ENCODE assay signal across 16 cellular contexts in genomic region chr14:93212432-93212831, GRCh38. TPM values are rescaled to one million over a fixed set of nuclear protein-coding genes. Genes with fewer than 3 reads are reported as not detected.
A peak's percentile ranks its signal among the peaks of the same experiment; 100 is the strongest.
DNase-seq lines count a peak whose midpoint lies in the region; ATAC-seq and TF ChIP-seq lines count a peak whose summit lies in the region.
"Had no signal": no experiment of that assay in that cellular context is flagged by ENCODE, and none has a peak within 500 bp of the region (broad histone marks: within the 10 kb centered on the region; RNA-seq: fewer than 3 reads in every experiment).

No MANE protein-coding gene starts in this region.

- 76 to 87% (median 80%) methylated on average over 3 of the region's 3 CpGs for WGBS in stomach, 5 donors

- no peak overlapping the region for H3K4me3 ChIP-seq in stomach
- H3K4me3 ChIP-seq: SK-N-MC had no signal

- intact Hi-C loops in stomach (cut with DNase I; ENCODE audit: low total_unique reads), result no loop called here

- ATAC-seq in GM19452 (IDR thresholded peaks at IDR 0.05; ENCODE audit: unreplicated experiment) (peak; percentile 57), HG02852 (IDR thresholded peaks at IDR 0.05; ENCODE audit: unreplicated experiment) (peak; percentile 77), HG03558 (IDR thresholded peaks at IDR 0.05; ENCODE audit: extremely low read depth, unreplicated experiment) (peak; percentile 74)

- H3K4me1 ChIP-seq in stomach, result peaks cover 21 to 29% (median 24%) of the 10 kb centered on the region in 4 donors

- no peaks in the 10 kb centered on the region for H3K27me3 ChIP-seq in stomach

- no peak for TF ChIP-seq POLR2A in stomach (IDR thresholded peaks at IDR 0.05)

- peaks cover 28 to 68% (median 68%) of the 10 kb centered on the region in 4 donors for H3K36me3 ChIP-seq in stomach

- in situ Hi-C loops in GM13977 (cut with MboI; ENCODE audit: low pct_unique_long_range_greater_than_20kb, low sequenced_read_pairs, unreplicated experiment), result no loop called here

- TF ChIP-seq EP300 in stomach (IDR thresholded peaks at IDR 0.05), result no peak

- TF ChIP-seq CTCF in GM13977 (IDR thresholded peaks at IDR 0.05; ENCODE audit: extremely low read depth, insufficient read depth, missing control alignments) (no peak), stomach (IDR thresholded peaks at IDR 0.05) (no peak)

- no peaks in the 10 kb centered on the region for H3K9me3 ChIP-seq in stomach

- DNase-seq in GM13977 (ENCODE audit: low spot score) (peak; percentile 64), NCI-H1930 (lab: John Stamatoyannopoulos, UW) (no peak), NCI-H1092 treated with DMSO at 0.1 percent for 48 hours (lab: John Stamatoyannopoulos, UW) (no peak), HPDE6-E6E7 (ENCODE audit: extremely low spot score) (no peak), stomach (no peak)
- DNase-seq: activated CD4-positive, alpha-beta T cell treated with anti-CD3 and anti-CD28 coated beads for 4 hours; activated naive CD4-positive, alpha-beta T cell; GDM1; MV-4-11; NCI-H526 treated with DMSO at 0.1 percent for 48 hours; nephron progenitor cell; stimulated activated CD8-positive, alpha-beta memory T cell treated with anti-CD3 and anti-CD28 coated beads, Interleukin-4, amount 100 ng/mL, for 48 hours had no signal

- no peak overlapping the region for H3K27ac ChIP-seq in stomach
- H3K27ac ChIP-seq: SK-N-MC had no signal

RNA-seq across cellular contexts. Expression of gene UBR7, which starts 5.4 kb away (rescaled TPM):
- total RNA-seq in stomach, result 100 to 1,000 TPM in 1 of 5 donors, 10 to 100 TPM in 3, 1 to 10 TPM in 1; 8.8 to 124 (median 31.0) TPM
- polyA plus RNA-seq in stomach, result 10 to 100 TPM; 11.9 to 16.5 (median 15.6) TPM

RNA-seq across cellular contexts. Expression of gene GON7, which starts 5.6 kb away (rescaled TPM):
- total RNA-seq in stomach, result 10 to 100 TPM in 2 of 5 donors, 1 to 10 TPM in 3; 2.9 to 17.8 (median 4.9) TPM
- polyA plus RNA-seq in stomach, result 10 to 100 TPM; 17.6 to 36.0 (median 25.9) TPM

RNA-seq across cellular contexts. Expression of gene LYSET, which starts 27.3 kb away (rescaled TPM):
- 10 to 100 TPM in 1 of 5 donors, 1 to 10 TPM in 2, under 1 TPM in 2; 0.87 to 11.6 (median 2.9) TPM for total RNA-seq in stomach
- 10 to 100 TPM; 19.3 to 23.8 (median 21.6) TPM for polyA plus RNA-seq in stomach

RNA-seq across cellular contexts. Expression of gene MOAP1, which starts 27.7 kb away (rescaled TPM):
- 10 to 100 TPM in 2 of 5 donors, 1 to 10 TPM in 2, under 1 TPM in 1; 0.87 to 44.1 (median 9.4) TPM for total RNA-seq in stomach
- 10 to 100 TPM; 18.3 to 26.0 (median 20.1) TPM for polyA plus RNA-seq in stomach
